ENCODE assay signal across 1 cellular context in the genomic region with DNA sequence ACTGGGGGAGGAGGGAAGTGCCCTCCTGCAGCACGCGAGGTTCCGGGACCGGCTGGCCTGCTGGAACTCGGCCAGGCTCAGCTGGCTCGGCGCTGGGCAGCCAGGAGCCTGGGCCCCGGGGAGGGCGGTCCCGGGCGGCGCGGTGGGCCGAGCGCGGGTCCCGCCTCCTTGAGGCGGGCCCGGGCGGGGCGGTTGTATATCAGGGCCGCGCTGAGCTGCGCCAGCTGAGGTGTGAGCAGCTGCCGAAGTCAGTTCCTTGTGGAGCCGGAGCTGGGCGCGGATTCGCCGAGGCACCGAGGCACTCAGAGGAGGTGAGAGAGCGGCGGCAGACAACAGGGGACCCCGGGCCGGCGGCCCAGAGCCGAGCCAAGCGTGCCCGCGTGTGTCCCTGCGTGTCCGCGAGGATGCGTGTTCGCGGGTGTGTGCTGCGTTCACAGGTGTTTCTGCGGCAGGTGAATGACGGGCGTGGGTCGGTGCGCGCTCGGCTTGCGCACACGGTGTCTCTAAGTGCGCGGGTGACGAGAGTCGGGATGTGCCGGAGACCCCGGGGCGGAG.
TF ChIP-seq lines count a peak whose summit lies in the region.

A gene (plus strand): TSS at position 227 of the 555 bp plus-strand sequence. CDS start 5,388 bp downstream, outside the sequence.

TF ChIP-seq in HepG2, 621 proteins besides CTCF, POLR2A, EP300 and RAD21 (continued from another document and continues in another):
- TF ChIP-seq, protein P1, sequence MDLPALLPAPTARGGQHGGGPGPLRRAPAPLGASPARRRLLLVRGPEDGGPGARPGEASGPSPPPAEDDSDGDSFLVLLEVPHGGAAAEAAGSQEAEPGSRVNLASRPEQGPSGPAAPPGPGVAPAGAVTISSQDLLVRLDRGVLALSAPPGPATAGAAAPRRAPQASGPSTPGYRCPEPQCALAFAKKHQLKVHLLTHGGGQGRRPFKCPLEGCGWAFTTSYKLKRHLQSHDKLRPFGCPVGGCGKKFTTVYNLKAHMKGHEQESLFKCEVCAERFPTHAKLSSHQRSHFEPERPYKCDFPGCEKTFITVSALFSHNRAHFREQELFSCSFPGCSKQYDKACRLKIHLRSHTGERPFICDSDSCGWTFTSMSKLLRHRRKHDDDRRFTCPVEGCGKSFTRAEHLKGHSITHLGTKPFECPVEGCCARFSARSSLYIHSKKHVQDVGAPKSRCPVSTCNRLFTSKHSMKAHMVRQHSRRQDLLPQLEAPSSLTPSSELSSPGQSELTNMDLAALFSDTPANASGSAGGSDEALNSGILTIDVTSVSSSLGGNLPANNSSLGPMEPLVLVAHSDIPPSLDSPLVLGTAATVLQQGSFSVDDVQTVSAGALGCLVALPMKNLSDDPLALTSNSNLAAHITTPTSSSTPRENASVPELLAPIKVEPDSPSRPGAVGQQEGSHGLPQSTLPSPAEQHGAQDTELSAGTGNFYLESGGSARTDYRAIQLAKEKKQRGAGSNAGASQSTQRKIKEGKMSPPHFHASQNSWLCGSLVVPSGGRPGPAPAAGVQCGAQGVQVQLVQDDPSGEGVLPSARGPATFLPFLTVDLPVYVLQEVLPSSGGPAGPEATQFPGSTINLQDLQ (CRISPR knock-in tag; IDR thresholded peaks at IDR 0.05): no peak; the same call in 1 of the 2 replicates
- TF ChIP-seq, protein P2, sequence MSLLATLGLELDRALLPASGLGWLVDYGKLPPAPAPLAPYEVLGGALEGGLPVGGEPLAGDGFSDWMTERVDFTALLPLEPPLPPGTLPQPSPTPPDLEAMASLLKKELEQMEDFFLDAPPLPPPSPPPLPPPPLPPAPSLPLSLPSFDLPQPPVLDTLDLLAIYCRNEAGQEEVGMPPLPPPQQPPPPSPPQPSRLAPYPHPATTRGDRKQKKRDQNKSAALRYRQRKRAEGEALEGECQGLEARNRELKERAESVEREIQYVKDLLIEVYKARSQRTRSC (CRISPR knock-in tag; IDR thresholded peaks at IDR 0.05; ENCODE audit: low read depth): no peak
- TF ChIP-seq GATAD1 (CRISPR knock-in tag; IDR thresholded peaks at IDR 0.05): 0 out of 2 replicates have a peak, but pooled peaks have one; percentile 10
- no peak; the same call in 1 of the 2 replicates for TF ChIP-seq KAT8 (CRISPR knock-in tag; IDR thresholded peaks at IDR 0.05)
- TF ChIP-seq HOXA9 (CRISPR knock-in tag; IDR thresholded peaks at IDR 0.05; ENCODE audit: borderline replicate concordance): no peak
- no peak; the same call in 1 of the 2 replicates for TF ChIP-seq ZNF773 (CRISPR knock-in tag; IDR thresholded peaks at IDR 0.05; ENCODE audit: borderline replicate concordance)
- TF ChIP-seq YEATS4 (CRISPR knock-in tag; IDR thresholded peaks at IDR 0.05; ENCODE audit: borderline replicate concordance): no peak; the same call in 1 of the 2 replicates
- peak; percentile 58; the same call in 1 of the 2 replicates for TF ChIP-seq SRY (CRISPR knock-in tag; IDR thresholded peaks at IDR 0.05)
- TF ChIP-seq, protein P3, sequence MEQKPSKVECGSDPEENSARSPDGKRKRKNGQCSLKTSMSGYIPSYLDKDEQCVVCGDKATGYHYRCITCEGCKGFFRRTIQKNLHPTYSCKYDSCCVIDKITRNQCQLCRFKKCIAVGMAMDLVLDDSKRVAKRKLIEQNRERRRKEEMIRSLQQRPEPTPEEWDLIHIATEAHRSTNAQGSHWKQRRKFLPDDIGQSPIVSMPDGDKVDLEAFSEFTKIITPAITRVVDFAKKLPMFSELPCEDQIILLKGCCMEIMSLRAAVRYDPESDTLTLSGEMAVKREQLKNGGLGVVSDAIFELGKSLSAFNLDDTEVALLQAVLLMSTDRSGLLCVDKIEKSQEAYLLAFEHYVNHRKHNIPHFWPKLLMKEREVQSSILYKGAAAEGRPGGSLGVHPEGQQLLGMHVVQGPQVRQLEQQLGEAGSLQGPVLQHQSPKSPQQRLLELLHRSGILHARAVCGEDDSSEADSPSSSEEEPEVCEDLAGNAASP (CRISPR knock-in tag; IDR thresholded peaks at IDR 0.05; ENCODE audit: borderline replicate concordance): peak; percentile 62; the same call in 1 of the 2 replicates
- TF ChIP-seq HNF4A (CRISPR knock-in tag; IDR thresholded peaks at IDR 0.05): 0 out of 2 replicates have a peak, but pooled peaks have one; percentile 25
- TF ChIP-seq, protein P4, sequence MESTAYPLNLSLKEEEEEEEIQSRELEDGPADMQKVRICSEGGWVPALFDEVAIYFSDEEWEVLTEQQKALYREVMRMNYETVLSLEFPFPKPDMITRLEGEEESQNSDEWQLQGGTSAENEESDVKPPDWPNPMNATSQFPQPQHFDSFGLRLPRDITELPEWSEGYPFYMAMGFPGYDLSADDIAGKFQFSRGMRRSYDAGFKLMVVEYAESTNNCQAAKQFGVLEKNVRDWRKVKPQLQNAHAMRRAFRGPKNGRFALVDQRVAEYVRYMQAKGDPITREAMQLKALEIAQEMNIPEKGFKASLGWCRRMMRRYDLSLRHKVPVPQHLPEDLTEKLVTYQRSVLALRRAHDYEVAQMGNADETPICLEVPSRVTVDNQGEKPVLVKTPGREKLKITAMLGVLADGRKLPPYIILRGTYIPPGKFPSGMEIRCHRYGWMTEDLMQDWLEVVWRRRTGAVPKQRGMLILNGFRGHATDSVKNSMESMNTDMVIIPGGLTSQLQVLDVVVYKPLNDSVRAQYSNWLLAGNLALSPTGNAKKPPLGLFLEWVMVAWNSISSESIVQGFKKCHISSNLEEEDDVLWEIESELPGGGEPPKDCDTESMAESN (CRISPR knock-in tag; conservative IDR thresholded peaks at IDR 0.05): peak; percentile 90
- TF ChIP-seq, protein P5, sequence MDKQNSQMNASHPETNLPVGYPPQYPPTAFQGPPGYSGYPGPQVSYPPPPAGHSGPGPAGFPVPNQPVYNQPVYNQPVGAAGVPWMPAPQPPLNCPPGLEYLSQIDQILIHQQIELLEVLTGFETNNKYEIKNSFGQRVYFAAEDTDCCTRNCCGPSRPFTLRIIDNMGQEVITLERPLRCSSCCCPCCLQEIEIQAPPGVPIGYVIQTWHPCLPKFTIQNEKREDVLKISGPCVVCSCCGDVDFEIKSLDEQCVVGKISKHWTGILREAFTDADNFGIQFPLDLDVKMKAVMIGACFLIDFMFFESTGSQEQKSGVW (CRISPR knock-in tag; IDR thresholded peaks at IDR 0.05; ENCODE audit: borderline replicate concordance): peak; percentile 58; the same call in 1 of the 2 replicates
- TF ChIP-seq ZNF672 (CRISPR knock-in tag; IDR thresholded peaks at IDR 0.05): peak; percentile 97
- TF ChIP-seq ZNF619 (CRISPR knock-in tag; IDR thresholded peaks at IDR 0.05): peak; percentile 63; the same call in 1 of the 2 replicates
- TF ChIP-seq, protein P6, sequence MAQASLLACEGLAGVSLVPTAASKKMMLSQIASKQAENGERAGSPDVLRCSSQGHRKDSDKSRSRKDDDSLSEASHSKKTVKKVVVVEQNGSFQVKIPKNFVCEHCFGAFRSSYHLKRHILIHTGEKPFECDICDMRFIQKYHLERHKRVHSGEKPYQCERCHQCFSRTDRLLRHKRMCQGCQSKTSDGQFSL (CRISPR knock-in tag; IDR thresholded peaks at IDR 0.05): peak; percentile 34; the same call in 1 of the 2 replicates
- peak; percentile 94 for TF ChIP-seq ZNF430 (CRISPR knock-in tag; IDR thresholded peaks at IDR 0.05)
- peak; percentile 89 for TF ChIP-seq SPEN (CRISPR knock-in tag; IDR thresholded peaks at IDR 0.05; ENCODE audit: low read depth)
- peak; percentile 64; the same call in 1 of the 2 replicates for TF ChIP-seq KDM4B (CRISPR knock-in tag; IDR thresholded peaks at IDR 0.05)
- TF ChIP-seq TBX2 (CRISPR knock-in tag; IDR thresholded peaks at IDR 0.05; ENCODE audit: borderline replicate concordance): peak; percentile 92
- peak; percentile 58; the same call in 1 of the 2 replicates for TF ChIP-seq CBFB (CRISPR knock-in tag; IDR thresholded peaks at IDR 0.05)
- TF ChIP-seq NR2C2 (CRISPR knock-in tag; IDR thresholded peaks at IDR 0.05; ENCODE audit: borderline replicate concordance): peak; percentile 15; the same call in 1 of the 2 replicates
- TF ChIP-seq FOXA3 (CRISPR knock-in tag; IDR thresholded peaks at IDR 0.05): peak; percentile 64
- peak; percentile 64 for TF ChIP-seq RNF2 (conservative IDR thresholded peaks at IDR 0.05; ENCODE audit: low read depth)
- TF ChIP-seq, protein P7, sequence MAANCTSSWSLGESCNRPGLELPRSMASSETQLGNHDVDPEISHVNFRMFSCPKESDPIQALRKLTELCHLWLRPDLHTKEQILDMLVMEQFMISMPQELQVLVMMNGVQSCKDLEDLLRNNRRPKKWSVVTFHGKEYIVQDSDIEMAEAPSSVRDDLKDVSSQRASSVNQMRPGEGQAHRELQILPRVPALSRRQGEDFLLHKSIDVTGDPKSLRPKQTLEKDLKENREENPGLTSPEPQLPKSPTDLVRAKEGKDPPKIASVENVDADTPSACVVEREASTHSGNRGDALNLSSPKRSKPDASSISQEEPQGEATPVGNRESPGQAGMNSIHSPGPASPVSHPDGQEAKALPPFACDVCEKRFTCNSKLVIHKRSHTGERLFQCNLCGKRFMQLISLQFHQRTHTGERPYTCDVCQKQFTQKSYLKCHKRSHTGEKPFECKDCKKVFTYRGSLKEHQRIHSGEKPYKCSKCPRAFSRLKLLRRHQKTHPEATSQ (CRISPR knock-in tag; IDR thresholded peaks at IDR 0.05; ENCODE audit: borderline replicate concordance): 0 out of 2 replicates have a peak, but pooled peaks have one; percentile 81
- no peak for TF ChIP-seq ZNF720 (CRISPR knock-in tag; IDR thresholded peaks at IDR 0.05)
- TF ChIP-seq, protein P8, sequence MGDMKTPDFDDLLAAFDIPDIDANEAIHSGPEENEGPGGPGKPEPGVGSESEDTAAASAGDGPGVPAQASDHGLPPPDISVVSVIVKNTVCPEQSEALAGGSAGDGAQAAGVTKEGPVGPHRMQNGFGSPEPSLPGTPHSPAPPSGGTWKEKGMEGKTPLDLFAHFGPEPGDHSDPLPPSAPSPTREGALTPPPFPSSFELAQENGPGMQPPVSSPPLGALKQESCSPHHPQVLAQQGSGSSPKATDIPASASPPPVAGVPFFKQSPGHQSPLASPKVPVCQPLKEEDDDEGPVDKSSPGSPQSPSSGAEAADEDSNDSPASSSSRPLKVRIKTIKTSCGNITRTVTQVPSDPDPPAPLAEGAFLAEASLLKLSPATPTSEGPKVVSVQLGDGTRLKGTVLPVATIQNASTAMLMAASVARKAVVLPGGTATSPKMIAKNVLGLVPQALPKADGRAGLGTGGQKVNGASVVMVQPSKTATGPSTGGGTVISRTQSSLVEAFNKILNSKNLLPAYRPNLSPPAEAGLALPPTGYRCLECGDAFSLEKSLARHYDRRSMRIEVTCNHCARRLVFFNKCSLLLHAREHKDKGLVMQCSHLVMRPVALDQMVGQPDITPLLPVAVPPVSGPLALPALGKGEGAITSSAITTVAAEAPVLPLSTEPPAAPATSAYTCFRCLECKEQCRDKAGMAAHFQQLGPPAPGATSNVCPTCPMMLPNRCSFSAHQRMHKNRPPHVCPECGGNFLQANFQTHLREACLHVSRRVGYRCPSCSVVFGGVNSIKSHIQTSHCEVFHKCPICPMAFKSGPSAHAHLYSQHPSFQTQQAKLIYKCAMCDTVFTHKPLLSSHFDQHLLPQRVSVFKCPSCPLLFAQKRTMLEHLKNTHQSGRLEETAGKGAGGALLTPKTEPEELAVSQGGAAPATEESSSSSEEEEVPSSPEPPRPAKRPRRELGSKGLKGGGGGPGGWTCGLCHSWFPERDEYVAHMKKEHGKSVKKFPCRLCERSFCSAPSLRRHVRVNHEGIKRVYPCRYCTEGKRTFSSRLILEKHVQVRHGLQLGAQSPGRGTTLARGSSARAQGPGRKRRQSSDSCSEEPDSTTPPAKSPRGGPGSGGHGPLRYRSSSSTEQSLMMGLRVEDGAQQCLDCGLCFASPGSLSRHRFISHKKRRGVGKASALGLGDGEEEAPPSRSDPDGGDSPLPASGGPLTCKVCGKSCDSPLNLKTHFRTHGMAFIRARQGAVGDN (CRISPR knock-in tag; IDR thresholded peaks at IDR 0.05): peak; percentile 96
- TF ChIP-seq, protein P9, sequence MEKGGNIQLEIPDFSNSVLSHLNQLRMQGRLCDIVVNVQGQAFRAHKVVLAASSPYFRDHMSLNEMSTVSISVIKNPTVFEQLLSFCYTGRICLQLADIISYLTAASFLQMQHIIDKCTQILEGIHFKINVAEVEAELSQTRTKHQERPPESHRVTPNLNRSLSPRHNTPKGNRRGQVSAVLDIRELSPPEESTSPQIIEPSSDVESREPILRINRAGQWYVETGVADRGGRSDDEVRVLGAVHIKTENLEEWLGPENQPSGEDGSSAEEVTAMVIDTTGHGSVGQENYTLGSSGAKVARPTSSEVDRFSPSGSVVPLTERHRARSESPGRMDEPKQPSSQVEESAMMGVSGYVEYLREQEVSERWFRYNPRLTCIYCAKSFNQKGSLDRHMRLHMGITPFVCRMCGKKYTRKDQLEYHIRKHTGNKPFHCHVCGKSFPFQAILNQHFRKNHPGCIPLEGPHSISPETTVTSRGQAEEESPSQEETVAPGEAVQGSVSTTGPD (CRISPR knock-in tag; IDR thresholded peaks at IDR 0.05): no peak
- no peak for TF ChIP-seq GPN1 (CRISPR knock-in tag; IDR thresholded peaks at IDR 0.05; ENCODE audit: borderline replicate concordance)
- peak; percentile 62; the same call in 1 of the 2 replicates for TF ChIP-seq NCOA2 (CRISPR knock-in tag; IDR thresholded peaks at IDR 0.05)
- TF ChIP-seq, protein P10, sequence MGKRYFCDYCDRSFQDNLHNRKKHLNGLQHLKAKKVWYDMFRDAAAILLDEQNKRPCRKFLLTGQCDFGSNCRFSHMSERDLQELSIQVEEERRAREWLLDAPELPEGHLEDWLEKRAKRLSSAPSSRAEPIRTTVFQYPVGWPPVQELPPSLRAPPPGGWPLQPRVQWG (CRISPR knock-in tag; IDR thresholded peaks at IDR 0.05; ENCODE audit: borderline replicate concordance, low read depth): 0 out of 2 replicates have a peak, but pooled peaks have one; percentile 10
